ENCODE assay signal across 7 cellular contexts in genomic region chr7:4911111-4911828, GRCh38. TPM values are rescaled to one million over a fixed set of nuclear protein-coding genes. Genes with fewer than 3 reads are reported as not detected.
"Had no signal": no experiment of that assay in that cellular context is flagged by ENCODE, and none has a peak within 500 bp of the region (broad histone marks: within the 10 kb centered on the region; RNA-seq: fewer than 3 reads in every experiment).

No MANE protein-coding gene starts in this region.

- H3K4me3 ChIP-seq: K562 had no signal

- H3K27ac Mint-ChIP-seq: IgD-negative memory B cell had no signal

- H3K4me1 Mint-ChIP-seq: IgD-negative memory B cell had no signal

- ATAC-seq: HepG2, K562 had no signal

- DNase-seq: IMR-90 had no signal

- H3K36me3 Mint-ChIP-seq: IgD-negative memory B cell had no signal

- H3K27ac ChIP-seq: HL-60 had no signal

- H3K4me3 Mint-ChIP-seq: IgD-negative memory B cell had no signal

RNA-seq across cellular contexts. Expression of gene RADIL, which starts 27.8 kb away (rescaled TPM):
- total RNA-seq: HT-29 had no signal
- polyA plus RNA-seq: IgD-negative memory B cell had no signal

RNA-seq across cellular contexts. Expression of gene MMD2, which starts 47.7 kb away (rescaled TPM):
- total RNA-seq: HepG2, HT-29, HT1080, IMR-90, K562 had no signal
- polyA plus RNA-seq: HepG2, IgD-negative memory B cell, IMR-90, K562 had no signal

RNA-seq across cellular contexts. Expression of gene PAPOLB, which starts 49.4 kb away (rescaled TPM):
- total RNA-seq: HepG2, HT-29, HT1080 had no signal
- polyA plus RNA-seq: HepG2, IgD-negative memory B cell, IMR-90 had no signal
